In genomic region chr4:6643141-6643847, GRCh38 we compare ENCODE assay signal across 1 cellular context.
A peak's percentile ranks its signal among the peaks of the same experiment; 100 is the strongest.
TF ChIP-seq lines count a peak whose summit lies in the region.

No MANE protein-coding gene starts in this region.

TF ChIP-seq in HepG2, 621 proteins besides CTCF, POLR2A, EP300 and RAD21:
- TF ChIP-seq RBFOX2 (IDR thresholded peaks at IDR 0.05; ENCODE audit: low read depth, low read length) = 0 out of 2 replicates have a peak, but pooled peaks have one; percentile 13
- peak; percentile 90; the same call in 1 of the 2 replicates for TF ChIP-seq ZC3H13 (CRISPR knock-in tag; IDR thresholded peaks at IDR 0.05)
- peak; percentile 31 for TF ChIP-seq RBM22 (optimal IDR thresholded peaks at IDR 0.05; ENCODE audit: low read length)
- peak; percentile 45; the same call in 1 of the 2 replicates for TF ChIP-seq MBD4 (IDR thresholded peaks at IDR 0.05; ENCODE audit: borderline replicate concordance, low read length)
- no peak for TF ChIP-seq ZNF263 (CRISPR knock-in tag; IDR thresholded peaks at IDR 0.05)
- no peak for TF ChIP-seq ZNF274 (CRISPR knock-in tag; IDR thresholded peaks at IDR 0.05)
- TF ChIP-seq ZNF160 (CRISPR knock-in tag; IDR thresholded peaks at IDR 0.05) = 0 out of 2 replicates have a peak, but pooled peaks have one; percentile 31
- TF ChIP-seq KLF16 (CRISPR knock-in tag; IDR thresholded peaks at IDR 0.05) = 0 out of 4 replicates have a peak, but pooled peaks of 1 of the 2 experiments have one; percentile 10
- peak; percentile 56 for TF ChIP-seq POLR2G (IDR thresholded peaks at IDR 0.05; ENCODE audit: low read depth, low read length)
